Comparison of ENCODE assay signal across 8 cellular contexts in genomic region chr13:102846261-102847015, GRCh38. TPM values are rescaled to one million over a fixed set of nuclear protein-coding genes. Genes with fewer than 3 reads are reported as not detected.
DNase-seq lines count a peak whose midpoint lies in the region; ATAC-seq and TF ChIP-seq lines count a peak whose summit lies in the region.

No MANE protein-coding gene starts in this region.

- no peaks in the 10 kb centered on the region for H4K20me1 ChIP-seq in KMS-11 (ENCODE audit: insufficient read depth)

- peaks cover 28% of the 10 kb centered on the region; the same call in 1 of the 2 replicates for H3K79me2 ChIP-seq in KMS-11 (ENCODE audit: insufficient read depth, low read depth)

- TF ChIP-seq CTCF in KMS-11 (conservative IDR thresholded peaks at IDR 0.05; ENCODE audit: low read depth, low read length) (no peak), astrocyte of the spinal cord (IDR thresholded peaks at IDR 0.05; ENCODE audit: low read depth, low read length) (no peak)

- peak; percentile 32 for ATAC-seq in GM21825 (IDR thresholded peaks at IDR 0.05; ENCODE audit: unreplicated experiment)

- H3K4me3 ChIP-seq in KMS-11 (IDR thresholded peaks at IDR 0.05; ENCODE audit: insufficient read depth, low read depth, low read length) (no peak overlapping the region), astrocyte of the spinal cord (ENCODE audit: low read depth, low read length) (peak overlapping the region; percentile 79), iPS-18a (ENCODE audit: low read length) (peak overlapping the region; percentile 83), skeletal muscle satellite cell (ENCODE audit: low read length) (peak overlapping the region; percentile 87)

- H3K36me3 ChIP-seq in KMS-11 (ENCODE audit: insufficient read depth) (no peaks in the 10 kb centered on the region), iPS-18a (ENCODE audit: control insufficient read depth, low read depth, low read length) (no peaks in the 10 kb centered on the region), skeletal muscle satellite cell (ENCODE audit: insufficient read depth, low read length) (no peaks in the 10 kb centered on the region)

- H3K4me1 ChIP-seq in KMS-11 (ENCODE audit: low read depth, poor library complexity, severe bottlenecking) (peaks cover 7% of the 10 kb centered on the region), iPS-18a (ENCODE audit: control insufficient read depth, low read depth, low read length) (peaks cover 6% of the 10 kb centered on the region), skeletal muscle satellite cell (ENCODE audit: control insufficient read depth, insufficient read depth, low read length) (peaks cover 16% of the 10 kb centered on the region)

- in situ Hi-C loops in astrocyte of the spinal cord (cut with HindIII; ENCODE audit: low sequenced_read_pairs) = no loop called here

- H2AFZ ChIP-seq in KMS-11 (ENCODE audit: low read depth) = peak overlapping the region; percentile 67

- DNase-seq in GDM1 (lab: John Stamatoyannopoulos, UW) (peak; percentile 32), SW480 (ENCODE audit: low spot score) (peak; percentile 60), astrocyte of the spinal cord (ENCODE audit: low read depth, low spot score) (peak; percentile 39), GM19238 (ENCODE audit: insufficient read length, low spot score) (no peak)

- H3K9ac ChIP-seq in KMS-11 = peak overlapping the region; percentile 83
- H3K9ac ChIP-seq in iPS-18a (ENCODE audit: low read length) = peak overlapping the region; percentile 67
- peak overlapping the region; percentile 94 for H3K9ac ChIP-seq in skeletal muscle satellite cell (ENCODE audit: low read depth, low read length)

- H3K4me2 ChIP-seq in KMS-11 = peak overlapping the region; percentile 71
- H3K4me2 ChIP-seq in skeletal muscle satellite cell (ENCODE audit: low read length) = peak overlapping the region; percentile 83

- H3K9me3 ChIP-seq in iPS-18a (ENCODE audit: control insufficient read depth, low read depth, low read length) (no peaks in the 10 kb centered on the region), skeletal muscle satellite cell (replicated peaks; ENCODE audit: low read length) (no peaks in the 10 kb centered on the region)

- H3K27me3 ChIP-seq in KMS-11 (ENCODE audit: insufficient read depth, low read depth) = no peaks in the 10 kb centered on the region
- no peaks in the 10 kb centered on the region for H3K27me3 ChIP-seq in iPS-18a (ENCODE audit: control insufficient read depth, insufficient read depth, low read length)
- H3K27me3 ChIP-seq in skeletal muscle satellite cell (ENCODE audit: control insufficient read depth, insufficient read depth, low read length) = no peaks in the 10 kb centered on the region

- H3K27ac ChIP-seq in KMS-11 (peak overlapping the region; percentile 90), iPS-18a (ENCODE audit: low read length) (peak overlapping the region; percentile 50)

RNA-seq across cellular contexts. Expression of gene ERCC5, which starts 0.6 kb away (rescaled TPM):
- total RNA-seq in skeletal muscle satellite cell (2012; rRNA removed) = 71.4 and 76.6 TPM in 2 replicates

RNA-seq across cellular contexts. Expression of gene BIVM, which starts 47.5 kb away (rescaled TPM):
- total RNA-seq in skeletal muscle satellite cell (2012; rRNA removed) = 25.8 and 27.4 TPM in 2 replicates

RNA-seq across cellular contexts. Expression of gene POGLUT2, which starts 47.7 kb away (rescaled TPM):
- 15.2 and 16.2 TPM in 2 replicates for total RNA-seq in skeletal muscle satellite cell (2012; rRNA removed)
